In genomic region chr1:222060247-222060851, GRCh38 we compare ENCODE assay signal across 2 cellular contexts.
TF ChIP-seq lines count a peak whose summit lies in the region.

No MANE protein-coding gene starts in this region.

TF ChIP-seq in liver, 16 proteins besides CTCF, POLR2A, EP300 and RAD21 (continued from another document):
- TF ChIP-seq ATF3 (IDR thresholded peaks at IDR 0.05) (no peak), REST (IDR thresholded peaks at IDR 0.05) (no peak), SP1 (IDR thresholded peaks at IDR 0.05) (peak; percentile 74), GABPA (IDR thresholded peaks at IDR 0.05 in 1 of 2, conservative IDR thresholded peaks at IDR 0.05 in 1 of 2) (no peak), JUND (IDR thresholded peaks at IDR 0.05) (peak in 1 of 2 donors; percentile 33), ZBTB33 (IDR thresholded peaks at IDR 0.05) (no peak)

TF ChIP-seq in HepG2, 621 proteins besides CTCF, POLR2A, EP300 and RAD21 (continued from another document):
- TF ChIP-seq MLXIP (CRISPR knock-in tag; IDR thresholded peaks at IDR 0.05; ENCODE audit: borderline replicate concordance) (no peak), ATF2 (CRISPR knock-in tag; IDR thresholded peaks at IDR 0.05) (no peak), ATF3 (CRISPR knock-in tag; IDR thresholded peaks at IDR 0.05) (no peak), AFF4 (CRISPR knock-in tag; IDR thresholded peaks at IDR 0.05) (no peak), ZNF260 (CRISPR knock-in tag; IDR thresholded peaks at IDR 0.05; ENCODE audit: borderline replicate concordance, low read depth) (no peak), RNF219 (CRISPR knock-in tag; IDR thresholded peaks at IDR 0.05) (no peak), ZNF180 (CRISPR knock-in tag; IDR thresholded peaks at IDR 0.05; ENCODE audit: borderline replicate concordance, low read depth) (no peak), ZBTB42 (CRISPR knock-in tag; IDR thresholded peaks at IDR 0.05) (no peak)
TF ChIP-seq in HepG2: peak in this region for 0.
